ENCODE assay signal across 10 cellular contexts in the genomic region with DNA sequence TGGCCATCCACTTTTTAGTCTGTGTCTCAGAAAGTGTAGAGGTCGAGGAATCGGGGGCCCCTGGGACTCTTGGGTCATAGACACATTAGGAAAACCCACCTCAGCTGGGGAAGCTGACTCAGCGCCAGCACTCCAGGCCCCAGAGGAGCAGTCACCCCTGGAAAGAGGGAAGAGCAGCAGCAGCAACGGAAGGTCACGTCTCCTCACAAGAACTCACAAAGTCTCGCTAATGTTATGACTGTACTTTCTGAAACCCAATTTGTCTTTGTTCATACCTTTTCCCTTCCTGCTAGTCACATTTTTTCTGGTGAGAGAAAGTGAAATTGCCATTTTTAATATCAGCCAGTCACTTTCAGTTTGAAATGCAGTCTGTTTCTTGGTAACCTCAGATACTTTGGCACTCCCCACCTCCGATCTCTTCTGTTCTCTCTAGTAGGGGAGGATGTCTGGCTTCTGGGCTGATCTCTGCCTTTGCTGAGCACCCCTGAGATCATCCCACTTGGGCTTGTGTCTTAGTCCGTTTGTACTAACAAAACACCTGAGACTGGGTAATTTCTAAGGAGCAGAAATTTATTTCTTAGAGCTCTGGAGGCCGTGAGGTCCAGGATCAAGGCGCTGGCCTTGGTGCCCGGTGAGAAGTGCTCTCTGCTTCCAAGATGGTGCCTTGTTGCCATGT. TPM values are rescaled to one million over a fixed set of nuclear protein-coding genes. Genes with fewer than 3 reads are reported as not detected.
DNase-seq lines count a peak whose midpoint lies in the region; ATAC-seq and TF ChIP-seq lines count a peak whose summit lies in the region.
"Had no signal": no experiment of that assay in that cellular context is flagged by ENCODE, and none has a peak within 500 bp of the region (broad histone marks: within the 10 kb centered on the region; RNA-seq: fewer than 3 reads in every experiment).

No MANE protein-coding gene starts in this region.

- TF ChIP-seq POLR2A in stomach (IDR thresholded peaks at IDR 0.05) = no peak

- no peak overlapping the region for H3K4me3 ChIP-seq in stomach
- H3K4me3 ChIP-seq: K562 had no signal

- H3K4me1 ChIP-seq in stomach = no peaks in the 10 kb centered on the region

- no peak for TF ChIP-seq EP300 in stomach (IDR thresholded peaks at IDR 0.05)

- H3K27ac ChIP-seq in stomach = no peak overlapping the region

- WGBS in stomach, 5 donors = 68 to 76% (median 71%) methylated on average over 11 of the region's 11 CpGs

- H3K9me3 ChIP-seq in stomach = no peaks in the 10 kb centered on the region

- TF ChIP-seq CTCF in stomach (IDR thresholded peaks at IDR 0.05) = no peak

- H3K36me3 ChIP-seq in stomach = no peaks in the 10 kb centered on the region

- H3K27me3 ChIP-seq in stomach = no peaks in the 10 kb centered on the region

- peak; percentile 71 for ATAC-seq in GM19328 (IDR thresholded peaks at IDR 0.05; ENCODE audit: unreplicated experiment)
- ATAC-seq in HG03039 (IDR thresholded peaks at IDR 0.05; ENCODE audit: unreplicated experiment) = peak; percentile 83
- ATAC-seq: K562 had no signal

- intact Hi-C loops in stomach (cut with DNase I; ENCODE audit: low total_unique reads) = no loop called here
- intact Hi-C loops in cardiac septum (cut with DNase I) = no loop called here

- peak; percentile 24 for DNase-seq in activated CD4-positive, alpha-beta T cell treated with anti-CD3 and anti-CD28 coated beads, Interleukin-2, amount 50 U/mL, for 1 hour
- DNase-seq in stimulated activated CD4-positive, alpha-beta T cell treated with anti-CD3 and anti-CD28 coated beads, TNF-alpha, amount 100 ng/mL, for 48 hours (ENCODE audit: low read depth in 3 of 3) = peak in 2 of 3 donors; percentile 27 to 30
- DNase-seq in stomach (no peak), cardiac septum (ENCODE audit: low spot score) (no peak), NCI-H774 (lab: John Stamatoyannopoulos, UW) (no peak), ecto neural progenitor cell (ENCODE audit: low spot score) (no peak)
- DNase-seq: naive B cell had no signal

RNA-seq across cellular contexts. Expression of a gene that starts 6.0 kb away (rescaled TPM):
- total RNA-seq in stomach (1 to 10 TPM in 3 of 5 donors, under 1 TPM in 1, not detected in 1; under 0.01 to 5.5 (median 3.5) TPM), cardiac septum (1.1 TPM)
- 1 to 10 TPM in 1 of 3 donors, under 1 TPM in 2; 0.20 to 2.3 (median 0.61) TPM for polyA plus RNA-seq in stomach
- total RNA-seq: K562 had no signal
- polyA plus RNA-seq: K562 had no signal

RNA-seq across cellular contexts. Expression of a gene that starts 47.9 kb away (rescaled TPM):
- total RNA-seq in stomach = not detected
- not detected for polyA plus RNA-seq in stomach
- total RNA-seq in cardiac septum = not detected
- total RNA-seq: K562 had no signal
- polyA plus RNA-seq: K562 had no signal

Comparison
In these comparisons a context has a peak if more than half of its experiments do, and no peak if none do; other contexts are left out.
1. DNase-seq: peak in activated CD4-positive, alpha-beta T cell treated with anti-CD3 and anti-CD28 coated beads, Interleukin-2, amount 50 U/mL, for 1 hour (single experiment) and stimulated activated CD4-positive, alpha-beta T cell treated with anti-CD3 and anti-CD28 coated beads, TNF-alpha, amount 100 ng/mL, for 48 hours (2 of 3); none in stomach (single experiment), cardiac septum (single experiment), NCI-H774 (single experiment) and ecto neural progenitor cell (single experiment).